Comparison of ENCODE assay signal across 21 cellular contexts in genomic region chr16:72976747-72977064, GRCh38.
DNase-seq lines count a peak whose midpoint lies in the region; ATAC-seq and TF ChIP-seq lines count a peak whose summit lies in the region.
"Had no signal": no experiment of that assay in that cellular context is flagged by ENCODE, and none has a peak within 500 bp of the region (broad histone marks: within the 10 kb centered on the region; RNA-seq: fewer than 3 reads in every experiment).

No MANE protein-coding gene starts in this region.

- no peak overlapping the region for H2AFZ ChIP-seq in hepatocyte
- no peak overlapping the region for H2AFZ ChIP-seq in OCI-LY7 (ENCODE audit: low read length)
- H2AFZ ChIP-seq: GM23248 had no signal

- ATAC-seq in lower lobe of right lung (no peak), gastrocnemius medialis (no peak)
- ATAC-seq: GM12878, K562 had no signal

- H3K4me3 Mint-ChIP-seq in CD14-positive monocyte (no peak overlapping the region), glutamatergic neuron (ENCODE audit: unreplicated experiment) (no peak overlapping the region)
- H3K4me3 Mint-ChIP-seq: B cell; CD4-positive, alpha-beta T cell had no signal

- 89% methylated on average over 8 of the region's 8 CpGs for WGBS in hepatocyte (ENCODE audit: low lambda C conversion rate, missing lambda C conversion rate)

- H3K4me2 ChIP-seq in hepatocyte (no peak overlapping the region), OCI-LY7 (ENCODE audit: low read length) (no peak overlapping the region)

- in situ Hi-C loops in gastrocnemius medialis (cut with MboI; ENCODE audit: low sequenced_read_pairs in 4 of 4), result no loop called here

- CTCF ChIA-PET in OCI-LY7 (lab: Charles Lee; ENCODE audit: unreplicated experiment), result no interaction called here

- H4K20me1 ChIP-seq in hepatocyte (ENCODE audit: insufficient read depth, poor library complexity, severe bottlenecking), result peaks cover 14% of the 10 kb centered on the region
- no peaks in the 10 kb centered on the region; the same call in 1 of the 2 replicates for H4K20me1 ChIP-seq in OCI-LY7 (ENCODE audit: insufficient read depth, low read length)

- TF ChIP-seq POLR2A in gastrocnemius medialis (IDR thresholded peaks at IDR 0.05), result no peak

- intact Hi-C loops in CD14-positive monocyte (cut with micrococcal nuclease) (loop anchor here in 1 of 2 donors (5.0 to 10.0 kb wide), 4 partner anchors 34 to 218 kb away; partner anchors contain the start of gene ZFHX3), lower lobe of right lung (cut with DNase I) (no loop called here), gastrocnemius medialis (cut with DNase I; ENCODE audit: low total_unique reads) (no loop called here), OCI-LY7 (cut with micrococcal nuclease; ENCODE audit: unreplicated experiment) (no loop called here)

- DNase-seq in CD14-positive monocyte (ENCODE audit: low spot score) (no peak), hepatocyte (ENCODE audit: low spot score) (no peak), lower lobe of right lung (peak; percentile 30), gastrocnemius medialis (no peak), OCI-LY7 (ENCODE audit: low spot score) (no peak), COLO668 (lab: John Stamatoyannopoulos, UW; ENCODE audit: unreplicated experiment) (no peak), DMS153 treated with DMSO at 0.1 percent for 48 hours (lab: John Stamatoyannopoulos, UW; ENCODE audit: unreplicated experiment) (no peak), glutamatergic neuron (no peak)
- DNase-seq: 8988T; C1 segment of cervical spinal cord; Calu3; CD4-positive, alpha-beta T cell; DMS53; DND-41; EL; GM23248; HCEC 1CT; IMR-90 had no signal

- H3K27ac ChIP-seq in hepatocyte, result peak overlapping the region; percentile 46
- no peak overlapping the region for H3K27ac ChIP-seq in lower lobe of right lung
- H3K27ac ChIP-seq in gastrocnemius medialis, result peak overlapping the region in 3 of 4 donors; percentile 28 to 46 (median 34)
- H3K27ac ChIP-seq in OCI-LY7 (ENCODE audit: low read depth, low read length, poor library complexity, severe bottlenecking), result no peak overlapping the region
- H3K27ac ChIP-seq: GM23248 had no signal

- H3K4me3 ChIP-seq in hepatocyte, result no peak overlapping the region
- H3K4me3 ChIP-seq in lower lobe of right lung, result no peak overlapping the region
- no peak overlapping the region for H3K4me3 ChIP-seq in gastrocnemius medialis
- H3K4me3 ChIP-seq in OCI-LY7 (ENCODE audit: low read depth, low read length, poor library complexity, severe bottlenecking), result no peak overlapping the region
- H3K4me3 ChIP-seq: GM12878, GM23248, K562 had no signal

- TF ChIP-seq CTCF in CD14-positive monocyte (IDR thresholded peaks at IDR 0.05), result no peak
- no peak for TF ChIP-seq CTCF in hepatocyte (IDR thresholded peaks at IDR 0.05; ENCODE audit: poor library complexity)
- TF ChIP-seq CTCF in lower lobe of right lung (IDR thresholded peaks at IDR 0.05), result no peak
- no peak for TF ChIP-seq CTCF in gastrocnemius medialis (IDR thresholded peaks at IDR 0.05 in 4 of 5, conservative IDR thresholded peaks at IDR 0.05 in 1 of 5)
- no peak for TF ChIP-seq CTCF in OCI-LY7 (conservative IDR thresholded peaks at IDR 0.05; ENCODE audit: low read length)
- no peak for TF ChIP-seq CTCF in glutamatergic neuron (IDR thresholded peaks at IDR 0.05; ENCODE audit: partially characterized antibody, unreplicated experiment)

- peak overlapping the region in 6 of 7 donors; percentile 76 to 93 (median 90) for H3K27ac Mint-ChIP-seq in CD14-positive monocyte
- no peak overlapping the region for H3K27ac Mint-ChIP-seq in glutamatergic neuron (ENCODE audit: unreplicated experiment)
- H3K27ac Mint-ChIP-seq: B cell; CD4-positive, alpha-beta T cell had no signal

- H3K27me3 ChIP-seq in hepatocyte (no peaks in the 10 kb centered on the region), lower lobe of right lung (ENCODE audit: low read depth) (no peaks in the 10 kb centered on the region), gastrocnemius medialis (no peaks in the 10 kb centered on the region)

- H3K79me2 ChIP-seq in hepatocyte (peaks cover 96% of the 10 kb centered on the region), OCI-LY7 (ENCODE audit: insufficient read depth, low read depth, low read length) (no peaks in the 10 kb centered on the region)

- H3K9me2 ChIP-seq in hepatocyte (replicated peaks; ENCODE audit: insufficient read depth) (no peaks in the 10 kb centered on the region), OCI-LY7 (ENCODE audit: insufficient read depth, low read length) (no peaks in the 10 kb centered on the region)

- POLR2A ChIA-PET in OCI-LY7 (lab: Charles Lee), result no interaction called here

- peaks cover 0 to 3% (median 3%) of the 10 kb centered on the region in 3 donors for H3K27me3 Mint-ChIP-seq in CD14-positive monocyte (ENCODE audit: low read depth in 3 of 3)
- H3K27me3 Mint-ChIP-seq in glutamatergic neuron (ENCODE audit: unreplicated experiment), result peaks cover 2% of the 10 kb centered on the region
- H3K27me3 Mint-ChIP-seq: B cell; CD4-positive, alpha-beta T cell had no signal

- H3K9me3 ChIP-seq in hepatocyte (ENCODE audit: low read depth), result no peaks in the 10 kb centered on the region
- H3K9me3 ChIP-seq in lower lobe of right lung, result no peaks in the 10 kb centered on the region
- H3K9me3 ChIP-seq in gastrocnemius medialis, result no peaks in the 10 kb centered on the region
- H3K9me3 ChIP-seq in OCI-LY7 (ENCODE audit: low read length), result no peaks in the 10 kb centered on the region

- H3K4me1 Mint-ChIP-seq in CD14-positive monocyte, result peaks cover 33% of the 10 kb centered on the region
- H3K4me1 Mint-ChIP-seq in glutamatergic neuron (ENCODE audit: low read depth, unreplicated experiment), result peaks cover 2% of the 10 kb centered on the region

- H3K36me3 Mint-ChIP-seq in CD14-positive monocyte (peaks cover 3 to 9% of the 10 kb centered on the region in 2 donors), glutamatergic neuron (ENCODE audit: unreplicated experiment) (peaks cover 7% of the 10 kb centered on the region)

- H3K36me3 ChIP-seq in hepatocyte (replicated peaks; ENCODE audit: insufficient read depth, low read depth) (no peaks in the 10 kb centered on the region), lower lobe of right lung (no peaks in the 10 kb centered on the region), gastrocnemius medialis (no peaks in the 10 kb centered on the region), OCI-LY7 (ENCODE audit: insufficient read depth, low read length) (no peaks in the 10 kb centered on the region)

- BruUV-seq in OCI-LY7 (replicated peaks; lab: Mats Ljungman, UMichigan), result no TSS peak

- H3K4me1 ChIP-seq in hepatocyte (ENCODE audit: insufficient read depth) (peaks cover 6% of the 10 kb centered on the region), lower lobe of right lung (peaks cover 35% of the 10 kb centered on the region), gastrocnemius medialis (peaks cover 23 to 69% of the 10 kb centered on the region in 2 donors), OCI-LY7 (ENCODE audit: insufficient read depth, low read length, poor library complexity, severe bottlenecking) (no peaks in the 10 kb centered on the region)

- H3K9me3 Mint-ChIP-seq in CD14-positive monocyte (no peaks in the 10 kb centered on the region), glutamatergic neuron (ENCODE audit: unreplicated experiment) (peaks cover 3% of the 10 kb centered on the region)
- H3K9me3 Mint-ChIP-seq: CD4-positive, alpha-beta T cell had no signal

Comparison
In these comparisons a context has a peak if more than half of its experiments do, and no peak if none do; other contexts are left out.
1. H3K27ac ChIP-seq: peak in hepatocyte (single experiment) and gastrocnemius medialis (3 of 4); none in lower lobe of right lung (single experiment) and OCI-LY7 (single experiment).